9 cellular contexts compared by ENCODE assay signal in genomic region chrX:23822397-23822796, GRCh38. TPM values are rescaled to one million over a fixed set of nuclear protein-coding genes. Genes with fewer than 3 reads are reported as not detected.
A peak's percentile ranks its signal among the peaks of the same experiment; 100 is the strongest.
DNase-seq lines count a peak whose midpoint lies in the region; ATAC-seq and TF ChIP-seq lines count a peak whose summit lies in the region.
"Had no signal": no experiment of that assay in that cellular context is flagged by ENCODE, and none has a peak within 500 bp of the region (broad histone marks: within the 10 kb centered on the region; RNA-seq: fewer than 3 reads in every experiment).

No MANE protein-coding gene starts in this region.

- no peak for TF ChIP-seq CTCF in mucosa of descending colon (IDR thresholded peaks at IDR 0.05)

- no peaks in the 10 kb centered on the region for H3K4me1 ChIP-seq in mucosa of descending colon (ENCODE audit: low read depth)

- peak; percentile 3 for DNase-seq in AG08395 (ENCODE audit: low spot score)
- peak; percentile 63 for DNase-seq in LoVo (ENCODE audit: low spot score)
- peak; percentile 94 for DNase-seq in SW480 (ENCODE audit: low spot score)
- DNase-seq in mucosa of descending colon = no peak
- no peak for DNase-seq in T-helper 2 cell
- no peak for DNase-seq in activated CD4-positive, CD25-positive, alpha-beta regulatory T cell (lab: John Stamatoyannopoulos, UW)
- DNase-seq: left cardiac atrium had no signal

- H3K36me3 ChIP-seq in mucosa of descending colon (ENCODE audit: low read depth) = no peaks in the 10 kb centered on the region

- H3K9me3 ChIP-seq in mucosa of descending colon = no peaks in the 10 kb centered on the region

- intact Hi-C loops in mucosa of descending colon (cut with DNase I, micrococcal nuclease) = no loop called here

- H3K4me3 ChIP-seq in mucosa of descending colon = no peak overlapping the region

- peak; percentile 96 for ATAC-seq in mucosa of descending colon
- ATAC-seq in GM18520 (IDR thresholded peaks at IDR 0.05; ENCODE audit: unreplicated experiment) = no peak
- no peak for ATAC-seq in GM18519 (IDR thresholded peaks at IDR 0.05; ENCODE audit: low FRiP score, unreplicated experiment)
- ATAC-seq: left cardiac atrium had no signal

RNA-seq across cellular contexts. Expression of gene SAT1, which starts 39.4 kb away (rescaled TPM):
- total RNA-seq in mucosa of descending colon = 100 to 1,000 TPM; 267 to 574 (median 449) TPM

Comparison
In these comparisons a context has a peak if more than half of its experiments do, and no peak if none do; other contexts are left out.
1. DNase-seq: peak in AG08395 (single experiment), LoVo (single experiment) and SW480 (single experiment); none in mucosa of descending colon (0 of 3), T-helper 2 cell (0 of 5) and activated CD4-positive, CD25-positive, alpha-beta regulatory T cell (0 of 4).